In the genomic region with DNA sequence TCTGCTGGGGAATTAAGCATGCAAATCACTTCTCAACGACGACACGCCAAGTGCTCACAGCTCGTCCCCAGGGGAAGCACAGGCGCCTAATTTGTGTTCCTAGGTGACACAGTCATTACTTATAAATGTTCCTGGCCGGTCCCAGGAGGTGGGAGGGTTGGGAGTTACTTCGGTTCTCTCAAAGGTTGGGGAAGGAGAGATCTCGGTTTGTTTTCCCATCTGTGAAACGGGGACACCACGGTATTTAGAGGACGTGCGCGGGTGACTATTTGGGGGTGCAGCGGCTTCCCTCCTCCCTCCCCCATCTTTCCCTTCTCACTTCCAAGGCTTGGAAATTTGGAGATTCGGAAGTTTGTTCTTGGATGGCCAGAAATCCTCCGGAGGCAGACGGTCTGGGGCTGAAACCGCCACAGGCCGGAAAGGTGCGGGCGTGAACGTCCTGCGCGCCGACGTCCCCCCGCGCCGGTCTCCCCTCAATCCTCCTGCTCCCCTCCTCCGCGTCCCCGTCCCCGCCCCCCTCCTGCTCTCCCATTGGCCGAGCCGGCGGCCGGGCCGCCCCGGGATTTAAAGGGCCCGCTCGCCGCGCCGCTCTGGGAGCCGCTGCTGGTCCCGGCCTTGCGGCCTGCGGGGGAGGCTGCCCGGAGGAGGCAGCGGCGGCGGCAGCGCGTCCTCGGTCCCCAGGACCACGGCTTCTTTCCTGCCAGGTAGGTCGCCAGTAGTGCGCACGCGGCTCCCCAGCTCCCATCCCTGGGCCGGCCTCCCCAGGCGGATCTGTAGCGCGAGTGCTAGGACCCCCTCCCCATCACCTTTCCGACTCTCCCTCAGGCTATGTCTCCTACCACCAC, we compare ENCODE assay signal across 8 cellular contexts. TPM values are rescaled to one million over a fixed set of nuclear protein-coding genes. Genes with fewer than 3 reads are reported as not detected.
DNase-seq lines count a peak whose midpoint lies in the region; ATAC-seq and TF ChIP-seq lines count a peak whose summit lies in the region.

A gene (plus strand): TSS at position 593 of the 845 bp plus-strand sequence. CDS start 829 bp downstream, outside the sequence.

- H3K36me3 Mint-ChIP-seq in CD8-positive, alpha-beta T cell = peaks cover 24% of the 10 kb centered on the region

- H3K4me1 Mint-ChIP-seq in CD8-positive, alpha-beta T cell (ENCODE audit: low read depth) = peaks cover 25% of the 10 kb centered on the region

- H3K9me3 Mint-ChIP-seq in CD8-positive, alpha-beta T cell = no peaks in the 10 kb centered on the region

- peak; percentile 93 for ATAC-seq in CD8-positive, alpha-beta T cell
- ATAC-seq in gastroesophageal sphincter = peak; percentile 93

- H3K27ac Mint-ChIP-seq in CD8-positive, alpha-beta T cell = peak within 1 kb of the TSS; percentile 94

- H3K4me3 ChIP-seq in CD8-positive, alpha-beta T cell (ENCODE audit: low read depth, low read length) = peak within 1 kb of the TSS; percentile 76
- H3K4me3 ChIP-seq in SJSA1 (peak within 1 kb of the TSS; percentile 65), gastroesophageal sphincter (peak within 1 kb of the TSS; percentile 75 to 100)

- H3K27ac ChIP-seq in CD8-positive, alpha-beta T cell (ENCODE audit: low read depth, low read length) = peak within 1 kb of the TSS; percentile 78
- H3K27ac ChIP-seq in SJSA1 (peak within 1 kb of the TSS; percentile 62), gastroesophageal sphincter (peak within 1 kb of the TSS; percentile 81 to 95 (median 84)), temporal lobe (ENCODE audit: low read depth, low read length) (peak within 1 kb of the TSS; percentile 47)

- WGBS in gastroesophageal sphincter (ENCODE audit: low coverage in 1 of 2), 2 donors = no CpG with 5 or more reads among the region's 65 CpGs

- H3K4me1 ChIP-seq in CD8-positive, alpha-beta T cell (ENCODE audit: insufficient read depth, low read length) = peaks cover 6% of the 10 kb centered on the region
- H3K4me1 ChIP-seq in SJSA1 (replicated peaks) (peaks cover 4% of the 10 kb centered on the region), gastroesophageal sphincter (peaks cover 0 to 11% (median 0%) of the 10 kb centered on the region in 3 donors)

- H3K4me3 Mint-ChIP-seq in CD8-positive, alpha-beta T cell = peak within 1 kb of the TSS; percentile 90

- TF ChIP-seq POLR2A in gastroesophageal sphincter (IDR thresholded peaks at IDR 0.05) = peak; percentile 36 to 57

- CTCF ChIA-PET in CD8-positive, alpha-beta T cell (lab: Charles Lee) = no interaction called here

- no peaks in the 10 kb centered on the region for H3K9me3 ChIP-seq in CD8-positive, alpha-beta T cell (ENCODE audit: low read length)
- H3K9me3 ChIP-seq in SJSA1 (replicated peaks) (no peaks in the 10 kb centered on the region), gastroesophageal sphincter (no peaks in the 10 kb centered on the region)

- no peaks in the 10 kb centered on the region for H3K36me3 ChIP-seq in CD8-positive, alpha-beta T cell (ENCODE audit: insufficient read depth, low read length)
- no peaks in the 10 kb centered on the region for H3K36me3 ChIP-seq in SJSA1
- peaks cover 0 to 8% of the 10 kb centered on the region in 2 donors for H3K36me3 ChIP-seq in gastroesophageal sphincter

- no peaks in the 10 kb centered on the region for H3K27me3 Mint-ChIP-seq in CD8-positive, alpha-beta T cell (ENCODE audit: low read depth)

- POLR2A ChIA-PET in CD8-positive, alpha-beta T cell (lab: Charles Lee) = interaction anchor here (0.8 to 1.6 kb wide), 3 partner anchors 12 to 32 kb away, joined by 4 to 5 read pairs (median 4); a partner anchor contains a TSS

- no peak for TF ChIP-seq CTCF in CD8-positive, alpha-beta T cell (IDR thresholded peaks at IDR 0.05)
- TF ChIP-seq CTCF in GM20000 (IDR thresholded peaks at IDR 0.05; ENCODE audit: extremely low read depth, missing control alignments) (no peak), gastroesophageal sphincter (IDR thresholded peaks at IDR 0.05) (no peak)

- DNase-seq in CD8-positive, alpha-beta T cell = peak; percentile 56 to 85 (median 80)
- DNase-seq in GM20000 (ENCODE audit: low spot score) (peak; percentile 92), HuH-7 (ENCODE audit: low spot score) (peak; percentile 89), SJSA1 (ENCODE audit: low read depth in 1 of 2, low spot score in 2 of 2) (peak in 1 of 2 experiments; percentile 73), activated gamma-delta T cell treated with Interleukin-2 at 50 U/mL for 16 hours (peak; percentile 77), occipital lobe (lab: John Stamatoyannopoulos, UW) (peak; percentile 74)

- TF ChIP-seq EP300 in gastroesophageal sphincter (IDR thresholded peaks at IDR 0.05) = no peak

- intact Hi-C loops in CD8-positive, alpha-beta T cell (cut with DNase I, micrococcal nuclease) = loop anchor here (1.0 kb wide), 4 partner anchors 13 to 33 kb away; a partner anchor contains a TSS

- H3K27me3 ChIP-seq in CD8-positive, alpha-beta T cell (ENCODE audit: insufficient read depth, low read length) = no peaks in the 10 kb centered on the region
- H3K27me3 ChIP-seq in SJSA1 (replicated peaks) (no peaks in the 10 kb centered on the region), gastroesophageal sphincter (no peaks in the 10 kb centered on the region)

RNA-seq across cellular contexts. Expression of the gene that starts here (rescaled TPM):
- total RNA-seq in CD8-positive, alpha-beta T cell = 10 to 100 TPM; 18.3 to 19.8 TPM
- 13.3 and 25.2 TPM in 2 replicates for total RNA-seq in SJSA1 (2014; rRNA removed; shearing (Covaris generic))
- total RNA-seq in gastroesophageal sphincter (10 to 100 TPM in 3 of 4 donors, 1 to 10 TPM in 1; 9.4 to 21.0 (median 13.2) TPM), occipital lobe (5.5 TPM), temporal lobe (6.1 TPM)
